In the genomic region with DNA sequence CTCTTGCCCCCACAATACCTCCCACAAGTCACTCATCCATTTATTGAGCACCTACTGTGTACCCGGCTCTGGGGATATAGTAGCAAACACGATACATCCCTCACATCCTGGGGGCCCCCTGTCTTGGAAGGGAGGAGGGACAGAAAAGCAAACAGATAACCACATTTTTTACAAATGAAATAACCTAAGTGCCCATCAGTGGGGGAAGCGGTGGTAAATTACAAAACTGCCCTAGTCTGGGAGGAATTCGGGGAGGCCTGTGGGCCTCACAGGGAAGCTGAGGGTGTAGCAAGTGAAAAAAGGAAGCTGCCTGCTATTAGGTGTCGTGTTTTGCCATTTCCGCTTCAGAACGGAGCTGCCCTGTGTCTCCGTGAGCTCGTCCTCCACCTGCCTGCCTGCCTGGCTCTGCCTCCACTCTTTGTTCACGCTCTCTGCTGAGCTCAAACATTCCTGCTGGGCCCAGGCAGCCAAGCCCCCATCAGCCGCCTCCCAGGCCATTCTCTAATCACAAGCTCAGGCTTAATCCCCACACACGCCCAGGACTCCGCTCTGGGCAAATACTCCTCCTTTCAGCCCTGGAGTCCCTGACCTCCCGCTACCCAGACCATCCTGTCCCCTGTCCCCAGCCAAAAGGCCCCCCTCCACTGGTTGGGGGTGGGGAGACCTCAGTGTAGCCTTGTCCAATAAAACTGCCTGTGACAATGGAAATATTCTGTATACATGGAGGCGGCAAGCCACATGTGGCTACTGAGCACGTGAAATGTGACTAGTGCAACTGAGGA, we compare ENCODE assay signal across 1 cellular context.
TF ChIP-seq lines count a peak whose summit lies in the region.

No MANE protein-coding gene starts in this region.

TF ChIP-seq in HEK293, 187 proteins besides CTCF, POLR2A, EP300 and RAD21 (continued from another document):
- 0 out of 2 replicates have a peak, but pooled peaks have one; percentile 38 for TF ChIP-seq PATZ1 (tag by site-specific recombination; IDR thresholded peaks at IDR 0.05)
- 0 out of 2 replicates have a peak, but pooled peaks have one; percentile 20 for TF ChIP-seq ZEB2 (tag by site-specific recombination; IDR thresholded peaks at IDR 0.05)
- peak; percentile 84 for TF ChIP-seq KLF17 (tag by site-specific recombination; IDR thresholded peaks at IDR 0.05)
- no peak for TF ChIP-seq ZNF148 (tag by site-specific recombination; IDR thresholded peaks at IDR 0.05; ENCODE audit: borderline replicate concordance)
- no peak for TF ChIP-seq OVOL3 (tag by site-specific recombination; IDR thresholded peaks at IDR 0.05)
- TF ChIP-seq, protein P1, sequence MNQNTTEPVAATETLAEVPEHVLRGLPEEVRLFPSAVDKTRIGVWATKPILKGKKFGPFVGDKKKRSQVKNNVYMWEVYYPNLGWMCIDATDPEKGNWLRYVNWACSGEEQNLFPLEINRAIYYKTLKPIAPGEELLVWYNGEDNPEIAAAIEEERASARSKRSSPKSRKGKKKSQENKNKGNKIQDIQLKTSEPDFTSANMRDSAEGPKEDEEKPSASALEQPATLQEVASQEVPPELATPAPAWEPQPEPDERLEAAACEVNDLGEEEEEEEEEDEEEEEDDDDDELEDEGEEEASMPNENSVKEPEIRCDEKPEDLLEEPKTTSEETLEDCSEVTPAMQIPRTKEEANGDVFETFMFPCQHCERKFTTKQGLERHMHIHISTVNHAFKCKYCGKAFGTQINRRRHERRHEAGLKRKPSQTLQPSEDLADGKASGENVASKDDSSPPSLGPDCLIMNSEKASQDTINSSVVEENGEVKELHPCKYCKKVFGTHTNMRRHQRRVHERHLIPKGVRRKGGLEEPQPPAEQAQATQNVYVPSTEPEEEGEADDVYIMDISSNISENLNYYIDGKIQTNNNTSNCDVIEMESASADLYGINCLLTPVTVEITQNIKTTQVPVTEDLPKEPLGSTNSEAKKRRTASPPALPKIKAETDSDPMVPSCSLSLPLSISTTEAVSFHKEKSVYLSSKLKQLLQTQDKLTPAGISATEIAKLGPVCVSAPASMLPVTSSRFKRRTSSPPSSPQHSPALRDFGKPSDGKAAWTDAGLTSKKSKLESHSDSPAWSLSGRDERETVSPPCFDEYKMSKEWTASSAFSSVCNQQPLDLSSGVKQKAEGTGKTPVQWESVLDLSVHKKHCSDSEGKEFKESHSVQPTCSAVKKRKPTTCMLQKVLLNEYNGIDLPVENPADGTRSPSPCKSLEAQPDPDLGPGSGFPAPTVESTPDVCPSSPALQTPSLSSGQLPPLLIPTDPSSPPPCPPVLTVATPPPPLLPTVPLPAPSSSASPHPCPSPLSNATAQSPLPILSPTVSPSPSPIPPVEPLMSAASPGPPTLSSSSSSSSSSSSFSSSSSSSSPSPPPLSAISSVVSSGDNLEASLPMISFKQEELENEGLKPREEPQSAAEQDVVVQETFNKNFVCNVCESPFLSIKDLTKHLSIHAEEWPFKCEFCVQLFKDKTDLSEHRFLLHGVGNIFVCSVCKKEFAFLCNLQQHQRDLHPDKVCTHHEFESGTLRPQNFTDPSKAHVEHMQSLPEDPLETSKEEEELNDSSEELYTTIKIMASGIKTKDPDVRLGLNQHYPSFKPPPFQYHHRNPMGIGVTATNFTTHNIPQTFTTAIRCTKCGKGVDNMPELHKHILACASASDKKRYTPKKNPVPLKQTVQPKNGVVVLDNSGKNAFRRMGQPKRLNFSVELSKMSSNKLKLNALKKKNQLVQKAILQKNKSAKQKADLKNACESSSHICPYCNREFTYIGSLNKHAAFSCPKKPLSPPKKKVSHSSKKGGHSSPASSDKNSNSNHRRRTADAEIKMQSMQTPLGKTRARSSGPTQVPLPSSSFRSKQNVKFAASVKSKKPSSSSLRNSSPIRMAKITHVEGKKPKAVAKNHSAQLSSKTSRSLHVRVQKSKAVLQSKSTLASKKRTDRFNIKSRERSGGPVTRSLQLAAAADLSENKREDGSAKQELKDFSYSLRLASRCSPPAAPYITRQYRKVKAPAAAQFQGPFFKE (tag by site-specific recombination; IDR thresholded peaks at IDR 0.05; ENCODE audit: borderline replicate concordance), result no peak
- TF ChIP-seq ZNF544 (tag by site-specific recombination; IDR thresholded peaks at IDR 0.05), result no peak
- TF ChIP-seq ZBTB6 (tag by site-specific recombination; IDR thresholded peaks at IDR 0.05), result no peak
- TF ChIP-seq ZBTB17 (tag by site-specific recombination; IDR thresholded peaks at IDR 0.05), result 0 out of 2 replicates have a peak, but pooled peaks have one; percentile 24
- no peak for TF ChIP-seq ZNF302 (tag by site-specific recombination; IDR thresholded peaks at IDR 0.05; ENCODE audit: low read depth)
